8 cellular contexts compared by ENCODE assay signal in genomic region chr4:1009647-1010521, GRCh38. TPM values are rescaled to one million over a fixed set of nuclear protein-coding genes. Genes with fewer than 3 reads are reported as not detected.
A peak's percentile ranks its signal among the peaks of the same experiment; 100 is the strongest.
DNase-seq lines count a peak whose midpoint lies in the region; ATAC-seq and TF ChIP-seq lines count a peak whose summit lies in the region.

No MANE protein-coding gene starts in this region.

- H3K79me2 ChIP-seq in OCI-LY7 (ENCODE audit: insufficient read depth, low read depth, low read length) = no peaks in the 10 kb centered on the region

- H4K20me1 ChIP-seq in OCI-LY7 (ENCODE audit: insufficient read depth, low read length) = no peaks in the 10 kb centered on the region

- ATAC-seq in HG02588 (IDR thresholded peaks at IDR 0.05; ENCODE audit: unreplicated experiment) = peak; percentile 39
- ATAC-seq in stimulated activated naive CD8-positive, alpha-beta T cell treated with anti-CD3 and anti-CD28 coated beads, Interleukin-15, Interleukin-2, amounts not matched to agents 100 U/mL and 50 U/mL, for 24 hours = peak; percentile 49

- CTCF ChIA-PET in OCI-LY7 (lab: Charles Lee; ENCODE audit: unreplicated experiment) = no interaction called here

- peak overlapping the region; percentile 89 for H3K27ac Mint-ChIP-seq in activated T-helper 1 cell treated with anti-CD3 and anti-CD28 coated beads, Interleukin-12 subunit alpha, Interleukin-12 subunit beta, Interleukin-2, Interleukin-4 antibody, amounts not matched to agents 30 ng/mL and 10 ng/mL and 1 ng/mL, durations not matched to agents 14 hours and 24 hours and 36 hours
- no peak overlapping the region for H3K27ac Mint-ChIP-seq in nephron progenitor cell

- TF ChIP-seq CTCF in OCI-LY7 (conservative IDR thresholded peaks at IDR 0.05; ENCODE audit: low read length) = no peak
- no peak for TF ChIP-seq CTCF in fibroblast of pulmonary artery (IDR thresholded peaks at IDR 0.05; ENCODE audit: low read length, missing control alignments)
- peak; percentile 16 for TF ChIP-seq CTCF in nephron progenitor cell (IDR thresholded peaks at IDR 0.05)

- H3K9me2 ChIP-seq in OCI-LY7 (ENCODE audit: insufficient read depth, low read length) = no peaks in the 10 kb centered on the region

- peak; percentile 39 for DNase-seq in GDM1 (lab: John Stamatoyannopoulos, UW)
- DNase-seq in OCI-LY7 (ENCODE audit: low spot score) = peak; percentile 70
- DNase-seq in activated T-helper 1 cell treated with anti-CD3 and anti-CD28 coated beads, Interleukin-12 subunit alpha, Interleukin-12 subunit beta, Interleukin-2, Interleukin-4 antibody, amounts not matched to agents 30 ng/mL and 10 ng/mL and 1 ng/mL, durations not matched to agents 14 hours and 24 hours and 36 hours (ENCODE audit: low spot score) = peak; percentile 59
- DNase-seq in fibroblast of pulmonary artery (ENCODE audit: low read depth) = peak; percentile 56
- DNase-seq in nephron progenitor cell = peak; percentile 80
- peak; percentile 82 for DNase-seq in stimulated activated naive CD8-positive, alpha-beta T cell treated with anti-CD3 and anti-CD28 coated beads, Interleukin-15, Interleukin-2, amounts not matched to agents 100 U/mL and 50 U/mL, for 24 hours
- no peak for DNase-seq in GOT3 (lab: John Stamatoyannopoulos, UW)

- no peaks in the 10 kb centered on the region for H3K36me3 ChIP-seq in OCI-LY7 (ENCODE audit: insufficient read depth, low read length)

- peaks cover 28% of the 10 kb centered on the region for H3K27me3 Mint-ChIP-seq in activated T-helper 1 cell treated with anti-CD3 and anti-CD28 coated beads, Interleukin-12 subunit alpha, Interleukin-12 subunit beta, Interleukin-2, Interleukin-4 antibody, amounts not matched to agents 30 ng/mL and 10 ng/mL and 1 ng/mL, durations not matched to agents 14 hours and 24 hours and 36 hours (ENCODE audit: insufficient read depth)
- peaks cover 52% of the 10 kb centered on the region for H3K27me3 Mint-ChIP-seq in nephron progenitor cell (ENCODE audit: low read depth, poor library complexity)

- no TSS peak for BruUV-seq in OCI-LY7 (replicated peaks; lab: Mats Ljungman, UMichigan)

- H3K27ac ChIP-seq in OCI-LY7 (ENCODE audit: low read depth, low read length, poor library complexity, severe bottlenecking) = no peak overlapping the region

- peak overlapping the region; percentile 86 for H3K4me3 Mint-ChIP-seq in activated T-helper 1 cell treated with anti-CD3 and anti-CD28 coated beads, Interleukin-12 subunit alpha, Interleukin-12 subunit beta, Interleukin-2, Interleukin-4 antibody, amounts not matched to agents 30 ng/mL and 10 ng/mL and 1 ng/mL, durations not matched to agents 14 hours and 24 hours and 36 hours
- H3K4me3 Mint-ChIP-seq in nephron progenitor cell = peak overlapping the region; percentile 77

- intact Hi-C loops in OCI-LY7 (cut with micrococcal nuclease; ENCODE audit: unreplicated experiment) = loop anchor here (5.0 to 10.0 kb wide), 2 partner anchors 235 to 337 kb away; partner anchors contain the start of genes CTBP1 and UVSSA
- intact Hi-C loops in activated T-helper 1 cell treated with anti-CD3 and anti-CD28 coated beads, Interleukin-12 subunit alpha, Interleukin-12 subunit beta, Interleukin-2, Interleukin-4 antibody, amounts not matched to agents 30 ng/mL and 10 ng/mL and 1 ng/mL, durations not matched to agents 14 hours and 24 hours and 36 hours (cut with micrococcal nuclease) = loop anchor here (1.0 to 5.0 kb wide), 9 partner anchors 23 to 703 kb away; partner anchors contain the start of genes CTBP1, DGKQ, IDUA and MAEA

- no peaks in the 10 kb centered on the region for H3K9me3 ChIP-seq in OCI-LY7 (ENCODE audit: low read length)

- peaks cover 3% of the 10 kb centered on the region for H3K36me3 Mint-ChIP-seq in activated T-helper 1 cell treated with anti-CD3 and anti-CD28 coated beads, Interleukin-12 subunit alpha, Interleukin-12 subunit beta, Interleukin-2, Interleukin-4 antibody, amounts not matched to agents 30 ng/mL and 10 ng/mL and 1 ng/mL, durations not matched to agents 14 hours and 24 hours and 36 hours (ENCODE audit: low read depth)
- peaks cover 17% of the 10 kb centered on the region for H3K36me3 Mint-ChIP-seq in nephron progenitor cell (ENCODE audit: low read depth)

- no peaks in the 10 kb centered on the region for H3K9me3 Mint-ChIP-seq in activated T-helper 1 cell treated with anti-CD3 and anti-CD28 coated beads, Interleukin-12 subunit alpha, Interleukin-12 subunit beta, Interleukin-2, Interleukin-4 antibody, amounts not matched to agents 30 ng/mL and 10 ng/mL and 1 ng/mL, durations not matched to agents 14 hours and 24 hours and 36 hours
- peaks cover 30% of the 10 kb centered on the region for H3K9me3 Mint-ChIP-seq in nephron progenitor cell

- POLR2A ChIA-PET in OCI-LY7 (lab: Charles Lee) = interaction anchor here (0.5 to 0.9 kb wide), 2 partner anchors 74 to 231 kb away, joined by 3 read pairs; no protein-coding TSS in a partner anchor

- H3K4me1 ChIP-seq in OCI-LY7 (ENCODE audit: insufficient read depth, low read length, poor library complexity, severe bottlenecking) = peaks cover 29% of the 10 kb centered on the region

- H3K4me3 ChIP-seq in OCI-LY7 (ENCODE audit: low read depth, low read length, poor library complexity, severe bottlenecking) (peak overlapping the region; percentile 59), fibroblast of pulmonary artery (replicated peaks; ENCODE audit: low read depth, low read length) (peak overlapping the region; percentile 60)

- peak overlapping the region; percentile 70 for H3K4me2 ChIP-seq in OCI-LY7 (ENCODE audit: low read length)

- peaks cover 15% of the 10 kb centered on the region for H3K4me1 Mint-ChIP-seq in activated T-helper 1 cell treated with anti-CD3 and anti-CD28 coated beads, Interleukin-12 subunit alpha, Interleukin-12 subunit beta, Interleukin-2, Interleukin-4 antibody, amounts not matched to agents 30 ng/mL and 10 ng/mL and 1 ng/mL, durations not matched to agents 14 hours and 24 hours and 36 hours (ENCODE audit: low read depth)
- peaks cover 27% of the 10 kb centered on the region for H3K4me1 Mint-ChIP-seq in nephron progenitor cell

- no peak overlapping the region for H2AFZ ChIP-seq in OCI-LY7 (ENCODE audit: low read length)

RNA-seq across cellular contexts. Expression of gene FGFRL1, which starts 1.5 kb away (rescaled TPM):
- 1.4 and 1.8 TPM in 2 replicates for total RNA-seq in OCI-LY7 (2014; rRNA removed; shearing (Covaris generic))
- 2.7 and 3.1 TPM in 2 replicates for total RNA-seq in OCI-LY7 (2022)
- 15.5 TPM in 2 replicates for total RNA-seq in activated T-helper 1 cell treated with anti-CD3 and anti-CD28 coated beads, Interleukin-12 subunit alpha, Interleukin-12 subunit beta, Interleukin-2, Interleukin-4 antibody, amounts not matched to agents 30 ng/mL and 10 ng/mL and 1 ng/mL, durations not matched to agents 14 hours and 24 hours and 36 hours

RNA-seq across cellular contexts. Expression of gene SLC26A1, which starts 16.7 kb away (rescaled TPM):
- total RNA-seq in OCI-LY7 (2014; rRNA removed; shearing (Covaris generic)) = not detected in 2 replicates
- total RNA-seq in OCI-LY7 (2022) = 0.30 TPM in 1 of 2 replicates, not detected in the other
- total RNA-seq in activated T-helper 1 cell treated with anti-CD3 and anti-CD28 coated beads, Interleukin-12 subunit alpha, Interleukin-12 subunit beta, Interleukin-2, Interleukin-4 antibody, amounts not matched to agents 30 ng/mL and 10 ng/mL and 1 ng/mL, durations not matched to agents 14 hours and 24 hours and 36 hours = 0.22 and 0.49 TPM in 2 replicates

RNA-seq across cellular contexts. Expression of gene IDUA, which starts 23.0 kb away (rescaled TPM):
- 9.3 and 15.7 TPM in 2 replicates for total RNA-seq in OCI-LY7 (2014; rRNA removed; shearing (Covaris generic))
- total RNA-seq in OCI-LY7 (2022) = 10.4 and 12.3 TPM in 2 replicates
- total RNA-seq in activated T-helper 1 cell treated with anti-CD3 and anti-CD28 coated beads, Interleukin-12 subunit alpha, Interleukin-12 subunit beta, Interleukin-2, Interleukin-4 antibody, amounts not matched to agents 30 ng/mL and 10 ng/mL and 1 ng/mL, durations not matched to agents 14 hours and 24 hours and 36 hours = 33.8 and 34.3 TPM in 2 replicates

RNA-seq across cellular contexts. Expression of gene DGKQ, which starts 36.5 kb away (rescaled TPM):
- 8.6 and 11.3 TPM in 2 replicates for total RNA-seq in OCI-LY7 (2014; rRNA removed; shearing (Covaris generic))
- 13.0 and 15.2 TPM in 2 replicates for total RNA-seq in OCI-LY7 (2022)
- 17.8 and 18.0 TPM in 2 replicates for total RNA-seq in activated T-helper 1 cell treated with anti-CD3 and anti-CD28 coated beads, Interleukin-12 subunit alpha, Interleukin-12 subunit beta, Interleukin-2, Interleukin-4 antibody, amounts not matched to agents 30 ng/mL and 10 ng/mL and 1 ng/mL, durations not matched to agents 14 hours and 24 hours and 36 hours
